In genomic region chr1:62356257-62356835, GRCh38 we compare ENCODE assay signal across 2 cellular contexts.
TF ChIP-seq lines count a peak whose summit lies in the region.

No MANE protein-coding gene starts in this region.

TF ChIP-seq in Ishikawa, 13 proteins besides CTCF, POLR2A, EP300 and RAD21 (continued from another document):
- TF ChIP-seq, protein P1, sequence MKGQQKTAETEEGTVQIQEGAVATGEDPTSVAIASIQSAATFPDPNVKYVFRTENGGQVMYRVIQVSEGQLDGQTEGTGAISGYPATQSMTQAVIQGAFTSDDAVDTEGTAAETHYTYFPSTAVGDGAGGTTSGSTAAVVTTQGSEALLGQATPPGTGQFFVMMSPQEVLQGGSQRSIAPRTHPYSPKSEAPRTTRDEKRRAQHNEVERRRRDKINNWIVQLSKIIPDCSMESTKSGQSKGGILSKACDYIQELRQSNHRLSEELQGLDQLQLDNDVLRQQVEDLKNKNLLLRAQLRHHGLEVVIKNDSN (IDR thresholded peaks at IDR 0.05), result peak; percentile 5; the same call in 1 of the 2 replicates
- TF ChIP-seq YY1 (IDR thresholded peaks at IDR 0.05; ENCODE audit: low read depth) (no peak), CEBPB (IDR thresholded peaks at IDR 0.05) (peak; percentile 23; the same call in 1 of the 2 replicates), TAF1 (IDR thresholded peaks at IDR 0.05; ENCODE audit: low read depth) (no peak), TEAD4 (IDR thresholded peaks at IDR 0.05) (peak; percentile 46; the same call in 1 of the 2 replicates), CREB1 (IDR thresholded peaks at IDR 0.05; ENCODE audit: low read depth) (no peak)
- TF ChIP-seq, protein P2, sequence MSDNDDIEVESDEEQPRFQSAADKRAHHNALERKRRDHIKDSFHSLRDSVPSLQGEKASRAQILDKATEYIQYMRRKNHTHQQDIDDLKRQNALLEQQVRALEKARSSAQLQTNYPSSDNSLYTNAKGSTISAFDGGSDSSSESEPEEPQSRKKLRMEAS (IDR thresholded peaks at IDR 0.05), result no peak
- TF ChIP-seq, protein P3, sequence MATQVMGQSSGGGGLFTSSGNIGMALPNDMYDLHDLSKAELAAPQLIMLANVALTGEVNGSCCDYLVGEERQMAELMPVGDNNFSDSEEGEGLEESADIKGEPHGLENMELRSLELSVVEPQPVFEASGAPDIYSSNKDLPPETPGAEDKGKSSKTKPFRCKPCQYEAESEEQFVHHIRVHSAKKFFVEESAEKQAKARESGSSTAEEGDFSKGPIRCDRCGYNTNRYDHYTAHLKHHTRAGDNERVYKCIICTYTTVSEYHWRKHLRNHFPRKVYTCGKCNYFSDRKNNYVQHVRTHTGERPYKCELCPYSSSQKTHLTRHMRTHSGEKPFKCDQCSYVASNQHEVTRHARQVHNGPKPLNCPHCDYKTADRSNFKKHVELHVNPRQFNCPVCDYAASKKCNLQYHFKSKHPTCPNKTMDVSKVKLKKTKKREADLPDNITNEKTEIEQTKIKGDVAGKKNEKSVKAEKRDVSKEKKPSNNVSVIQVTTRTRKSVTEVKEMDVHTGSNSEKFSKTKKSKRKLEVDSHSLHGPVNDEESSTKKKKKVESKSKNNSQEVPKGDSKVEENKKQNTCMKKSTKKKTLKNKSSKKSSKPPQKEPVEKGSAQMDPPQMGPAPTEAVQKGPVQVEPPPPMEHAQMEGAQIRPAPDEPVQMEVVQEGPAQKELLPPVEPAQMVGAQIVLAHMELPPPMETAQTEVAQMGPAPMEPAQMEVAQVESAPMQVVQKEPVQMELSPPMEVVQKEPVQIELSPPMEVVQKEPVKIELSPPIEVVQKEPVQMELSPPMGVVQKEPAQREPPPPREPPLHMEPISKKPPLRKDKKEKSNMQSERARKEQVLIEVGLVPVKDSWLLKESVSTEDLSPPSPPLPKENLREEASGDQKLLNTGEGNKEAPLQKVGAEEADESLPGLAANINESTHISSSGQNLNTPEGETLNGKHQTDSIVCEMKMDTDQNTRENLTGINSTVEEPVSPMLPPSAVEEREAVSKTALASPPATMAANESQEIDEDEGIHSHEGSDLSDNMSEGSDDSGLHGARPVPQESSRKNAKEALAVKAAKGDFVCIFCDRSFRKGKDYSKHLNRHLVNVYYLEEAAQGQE (IDR thresholded peaks at IDR 0.05; ENCODE audit: low read depth), result no peak
TF ChIP-seq in Ishikawa: peak in this region for 4.

TF ChIP-seq in K562, 482 proteins besides CTCF, POLR2A, EP300 and RAD21:
- TF ChIP-seq FOXO4 (CRISPR knock-in tag; IDR thresholded peaks at IDR 0.05) (no peak), CEBPB (tag; IDR thresholded peaks at IDR 0.05) (no peak), BRCA1 (IDR thresholded peaks at IDR 0.05) (no peak), BRCA1 (CRISPR knock-in tag; IDR thresholded peaks at IDR 0.05) (no peak), MED1 (CRISPR knock-in tag; IDR thresholded peaks at IDR 0.05; ENCODE audit: borderline replicate concordance) (no peak), TCF15 (CRISPR knock-in tag; IDR thresholded peaks at IDR 0.05) (no peak), SPI1 (IDR thresholded peaks at IDR 0.05; ENCODE audit: borderline replicate concordance, low read depth, low read length) (peak; percentile 46), EGR1 (conservative IDR thresholded peaks at IDR 0.05) (no peak), ZNF436 (CRISPR knock-in tag; IDR thresholded peaks at IDR 0.05) (no peak), ZNF766 (CRISPR knock-in tag; conservative IDR thresholded peaks at IDR 0.05) (no peak), RNF2 (IDR thresholded peaks at IDR 0.05) (no peak), PCBP1 (IDR thresholded peaks at IDR 0.05; ENCODE audit: low read depth, low read length, poor library complexity, severe bottlenecking) (no peak), MCM2 (IDR thresholded peaks at IDR 0.05; ENCODE audit: low read depth) (no peak), NR2F6 (CRISPR knock-in tag; IDR thresholded peaks at IDR 0.05) (no peak), ZNF197 (CRISPR knock-in tag; IDR thresholded peaks at IDR 0.05; ENCODE audit: low read depth) (no peak), ZFX (CRISPR knock-in tag; IDR thresholded peaks at IDR 0.05) (no peak), POLR3A (IDR thresholded peaks at IDR 0.05; ENCODE audit: borderline replicate concordance, extremely low read depth, insufficient read depth, insufficient read length) (no peak), BRF1 (IDR thresholded peaks at IDR 0.05; ENCODE audit: borderline replicate concordance, extremely low read depth, insufficient read length) (no peak), ZNF24 (IDR thresholded peaks at IDR 0.05) (no peak), ATF3 (IDR thresholded peaks at IDR 0.05) (peak; percentile 51; the same call in 1 of the 2 replicates), ATF3 (CRISPR knock-in tag; conservative IDR thresholded peaks at IDR 0.05) (no peak), FOSL1 (tag; conservative IDR thresholded peaks at IDR 0.05) (peak; percentile 40; the same call in 1 of the 2 replicates), ZNF12 (CRISPR knock-in tag; IDR thresholded peaks at IDR 0.05) (peak; percentile 90), CBX1 (IDR thresholded peaks at IDR 0.05; ENCODE audit: low read depth) (no peak), MXI1 (IDR thresholded peaks at IDR 0.05; ENCODE audit: low read depth, low read length) (no peak), GTF2E2 (tag; IDR thresholded peaks at IDR 0.05) (no peak)
- TF ChIP-seq, protein P4, sequence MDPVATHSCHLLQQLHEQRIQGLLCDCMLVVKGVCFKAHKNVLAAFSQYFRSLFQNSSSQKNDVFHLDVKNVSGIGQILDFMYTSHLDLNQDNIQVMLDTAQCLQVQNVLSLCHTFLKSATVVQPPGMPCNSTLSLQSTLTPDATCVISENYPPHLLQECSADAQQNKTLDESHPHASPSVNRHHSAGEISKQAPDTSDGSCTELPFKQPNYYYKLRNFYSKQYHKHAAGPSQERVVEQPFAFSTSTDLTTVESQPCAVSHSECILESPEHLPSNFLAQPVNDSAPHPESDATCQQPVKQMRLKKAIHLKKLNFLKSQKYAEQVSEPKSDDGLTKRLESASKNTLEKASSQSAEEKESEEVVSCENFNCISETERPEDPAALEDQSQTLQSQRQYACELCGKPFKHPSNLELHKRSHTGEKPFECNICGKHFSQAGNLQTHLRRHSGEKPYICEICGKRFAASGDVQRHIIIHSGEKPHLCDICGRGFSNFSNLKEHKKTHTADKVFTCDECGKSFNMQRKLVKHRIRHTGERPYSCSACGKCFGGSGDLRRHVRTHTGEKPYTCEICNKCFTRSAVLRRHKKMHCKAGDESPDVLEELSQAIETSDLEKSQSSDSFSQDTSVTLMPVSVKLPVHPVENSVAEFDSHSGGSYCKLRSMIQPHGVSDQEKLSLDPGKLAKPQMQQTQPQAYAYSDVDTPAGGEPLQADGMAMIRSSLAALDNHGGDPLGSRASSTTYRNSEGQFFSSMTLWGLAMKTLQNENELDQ (CRISPR knock-in tag; IDR thresholded peaks at IDR 0.05; ENCODE audit: borderline replicate concordance), result no peak
- TF ChIP-seq, protein P5, sequence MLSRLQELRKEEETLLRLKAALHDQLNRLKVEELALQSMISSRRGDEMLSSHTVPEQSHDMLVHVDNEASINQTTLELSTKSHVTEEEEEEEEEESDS (CRISPR knock-in tag; IDR thresholded peaks at IDR 0.05), result no peak
- TF ChIP-seq, protein P6, sequence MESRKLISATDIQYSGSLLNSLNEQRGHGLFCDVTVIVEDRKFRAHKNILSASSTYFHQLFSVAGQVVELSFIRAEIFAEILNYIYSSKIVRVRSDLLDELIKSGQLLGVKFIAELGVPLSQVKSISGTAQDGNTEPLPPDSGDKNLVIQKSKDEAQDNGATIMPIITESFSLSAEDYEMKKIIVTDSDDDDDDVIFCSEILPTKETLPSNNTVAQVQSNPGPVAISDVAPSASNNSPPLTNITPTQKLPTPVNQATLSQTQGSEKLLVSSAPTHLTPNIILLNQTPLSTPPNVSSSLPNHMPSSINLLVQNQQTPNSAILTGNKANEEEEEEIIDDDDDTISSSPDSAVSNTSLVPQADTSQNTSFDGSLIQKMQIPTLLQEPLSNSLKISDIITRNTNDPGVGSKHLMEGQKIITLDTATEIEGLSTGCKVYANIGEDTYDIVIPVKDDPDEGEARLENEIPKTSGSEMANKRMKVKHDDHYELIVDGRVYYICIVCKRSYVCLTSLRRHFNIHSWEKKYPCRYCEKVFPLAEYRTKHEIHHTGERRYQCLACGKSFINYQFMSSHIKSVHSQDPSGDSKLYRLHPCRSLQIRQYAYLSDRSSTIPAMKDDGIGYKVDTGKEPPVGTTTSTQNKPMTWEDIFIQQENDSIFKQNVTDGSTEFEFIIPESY (CRISPR knock-in tag; IDR thresholded peaks at IDR 0.05), result no peak
